25 cellular contexts compared by ENCODE assay signal in genomic region chr1:217049081-217049480, GRCh38.
"Had no signal": no experiment of that assay in that cellular context is flagged by ENCODE, and none has a peak within 500 bp of the region (broad histone marks: within the 10 kb centered on the region; RNA-seq: fewer than 3 reads in every experiment).

No MANE protein-coding gene starts in this region.

- ATAC-seq: effector memory CD8-positive, alpha-beta T cell; esophagus mucosa; foreskin keratinocyte; gastrocnemius medialis; gastroesophageal sphincter; heart left ventricle had no signal

- H3K27me3 Mint-ChIP-seq: dendritic cell treated with granulocyte-macrophage colony-stimulating factor and Interleukin-4, amounts not matched to agents 40 ng/mL and 50 ng/mL, for 4 days; effector memory CD8-positive, alpha-beta T cell had no signal

- H3K4me3 ChIP-seq: colonic mucosa, coronary artery, dorsolateral prefrontal cortex, esophagus muscularis mucosa, esophagus squamous epithelium, gastrocnemius medialis, gastroesophageal sphincter, heart left ventricle had no signal

- FAIRE-seq: colon, endometrium, endothelial cell of umbilical vein, frontal cortex had no signal

- H3K27me3 ChIP-seq: colonic mucosa, dorsolateral prefrontal cortex, esophagus muscularis mucosa, esophagus squamous epithelium, foreskin keratinocyte, gastrocnemius medialis, gastroesophageal sphincter, heart left ventricle had no signal

- H3K4me1 ChIP-seq: colonic mucosa, esophagus muscularis mucosa, esophagus squamous epithelium, gastrocnemius medialis, gastroesophageal sphincter had no signal

- H3K4me1 Mint-ChIP-seq: endodermal cell had no signal

- H3K27ac Mint-ChIP-seq: dendritic cell treated with granulocyte-macrophage colony-stimulating factor and Interleukin-4, amounts not matched to agents 40 ng/mL and 50 ng/mL, for 4 days; effector memory CD8-positive, alpha-beta T cell; endodermal cell had no signal

- H3K27ac ChIP-seq: colonic mucosa, coronary artery, dorsolateral prefrontal cortex, epithelial cell of prostate, esophagus muscularis mucosa, esophagus squamous epithelium, foreskin keratinocyte, gastrocnemius medialis, gastroesophageal sphincter, heart left ventricle had no signal

- H3K9me3 ChIP-seq: colonic mucosa, esophagus muscularis mucosa, esophagus squamous epithelium, gastrocnemius medialis, gastroesophageal sphincter, heart left ventricle had no signal

- DNase-seq: colonic mucosa; cortex of kidney; dermis blood vessel endothelial cell; dorsolateral prefrontal cortex; effector CD4-positive, alpha-beta T cell; effector CD8-positive, alpha-beta T cell; effector memory CD4-positive, alpha-beta T cell; effector memory CD8-positive, alpha-beta T cell; esophagus squamous epithelium; foreskin fibroblast; foreskin melanocyte; gastrocnemius medialis; heart left ventricle had no signal

- H3K9me3 Mint-ChIP-seq: endodermal cell had no signal

- H3K36me3 ChIP-seq: colonic mucosa, esophagus muscularis mucosa, esophagus squamous epithelium, gastrocnemius medialis, gastroesophageal sphincter had no signal

- H3K4me3 Mint-ChIP-seq: dendritic cell treated with granulocyte-macrophage colony-stimulating factor and Interleukin-4, amounts not matched to agents 40 ng/mL and 50 ng/mL, for 4 days; effector memory CD8-positive, alpha-beta T cell; endodermal cell had no signal
